24 cellular contexts compared by ENCODE assay signal in the genomic region with DNA sequence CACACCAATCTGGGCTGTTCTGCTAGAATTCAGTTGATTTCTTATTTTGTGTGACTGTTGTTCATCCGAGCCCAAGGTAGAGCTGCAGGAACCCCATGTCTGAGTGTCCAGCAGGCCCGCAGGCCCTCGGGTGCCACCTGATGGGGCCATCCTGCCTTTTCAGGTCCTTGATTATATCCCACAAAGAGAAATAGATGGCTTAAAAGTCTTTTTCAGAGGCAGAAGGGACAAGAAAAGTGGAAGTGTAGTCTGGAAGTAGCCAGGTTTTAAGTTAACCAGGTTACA.
"Had no signal": no experiment of that assay in that cellular context is flagged by ENCODE, and none has a peak within 500 bp of the region (broad histone marks: within the 10 kb centered on the region; RNA-seq: fewer than 3 reads in every experiment).

No MANE protein-coding gene starts in this region.

- H3K27ac ChIP-seq: Peyer's patch, RWPE1, SJCRH30 had no signal

- ATAC-seq: activated CD8-positive, alpha-beta memory T cell treated with anti-CD3 and anti-CD28 coated beads, Interleukin-2, amount 10 ng/mL, durations not matched to agents 7 days and 5 days; WTC11 had no signal

- H3K36me3 Mint-ChIP-seq: activated CD8-positive, alpha-beta memory T cell treated with anti-CD3 and anti-CD28 coated beads, Interleukin-2, amount 10 ng/mL, durations not matched to agents 7 days and 5 days; activated naive CD4-positive, alpha-beta T cell treated with anti-CD3 and anti-CD28 coated beads, Interleukin-2, amount 50 U/mL, for 24 hours; WTC11 had no signal

- DNase-seq: activated CD4-positive, alpha-beta T cell treated with anti-CD3 and anti-CD28 coated beads for 48 hours; activated CD4-positive, alpha-beta T cell treated with anti-CD3 and anti-CD28 coated beads, Interleukin-2, amount 50 U/mL, for 4 hours; activated CD4-positive, CD25-positive, alpha-beta regulatory T cell treated with anti-CD3 and anti-CD28 coated beads, Interleukin-2, amount 50 U/mL, for 72 hours; activated CD8-positive, alpha-beta memory T cell treated with anti-CD3 and anti-CD28 coated beads, Interleukin-2, amount 10 ng/mL, durations not matched to agents 7 days and 5 days; activated effector memory CD4-positive, alpha-beta T cell treated with Interleukin-2 at 50 U/mL for 16 hours; activated naive CD4-positive, alpha-beta T cell; activated T-cell treated with anti-CD3 and anti-CD28 coated beads, Interleukin-2, amount 50 U/mL, for 24 hours; MG63; NCI-H1105; NCI-H1436; NCI-H2029 treated with DMSO at 0.1 percent for 48 hours; NCI-H510A treated with DMSO at 0.1 percent for 48 hours; NK-92 treated with Interleukin-12 subunit alpha and Interleukin-12 subunit beta, amount 100 ng/mL, for 24 hours; OCI-M1; Right ventricle myocardium superior; SJCRH30; SK-N-SH; SW 1271 had no signal

- H3K9ac ChIP-seq: SK-N-SH had no signal

- H3K9me3 Mint-ChIP-seq: activated naive CD4-positive, alpha-beta T cell treated with anti-CD3 and anti-CD28 coated beads, Interleukin-2, amount 50 U/mL, for 24 hours; activated T-cell treated with anti-CD3 and anti-CD28 coated beads, Interleukin-2, amount 50 U/mL, for 24 hours; activated T-helper 1 cell treated with anti-CD3 and anti-CD28 coated beads, Interleukin-12 subunit alpha, Interleukin-12 subunit beta, Interleukin-2, Interleukin-4 antibody, amounts not matched to agents 30 ng/mL and 10 ng/mL and 1 ng/mL, durations not matched to agents 14 hours and 24 hours and 36 hours; T-helper 2 cell treated with Interferon-gamma antibody and Interleukin-4, amounts not matched to agents 5 μg/mL and 100 μg/mL, for 36 hours had no signal

- H3K27me3 ChIP-seq: MG63, Peyer's patch, SJCRH30 had no signal

- H3K9me3 ChIP-seq: MG63, Peyer's patch, SJCRH30, SK-N-SH had no signal

- H3K4me3 ChIP-seq: MG63, Peyer's patch, SJCRH30 had no signal

- H3K4me1 Mint-ChIP-seq: activated CD8-positive, alpha-beta memory T cell treated with anti-CD3 and anti-CD28 coated beads, Interleukin-2, amount 10 ng/mL, durations not matched to agents 7 days and 5 days; activated naive CD4-positive, alpha-beta T cell treated with anti-CD3 and anti-CD28 coated beads, Interleukin-2, amount 50 U/mL, for 24 hours had no signal

- H3K27ac Mint-ChIP-seq: activated CD8-positive, alpha-beta memory T cell treated with anti-CD3 and anti-CD28 coated beads, Interleukin-2, amount 10 ng/mL, durations not matched to agents 7 days and 5 days; activated naive CD4-positive, alpha-beta T cell treated with anti-CD3 and anti-CD28 coated beads, Interleukin-2, amount 50 U/mL, for 24 hours; activated T-cell treated with anti-CD3 and anti-CD28 coated beads, Interleukin-2, amount 50 U/mL, for 24 hours; activated T-helper 1 cell treated with anti-CD3 and anti-CD28 coated beads, Interleukin-12 subunit alpha, Interleukin-12 subunit beta, Interleukin-2, Interleukin-4 antibody, amounts not matched to agents 30 ng/mL and 10 ng/mL and 1 ng/mL, durations not matched to agents 14 hours and 24 hours and 36 hours; T-helper 2 cell treated with Interferon-gamma antibody and Interleukin-4, amounts not matched to agents 5 μg/mL and 100 μg/mL, for 36 hours had no signal

- H3K27me3 Mint-ChIP-seq: activated CD8-positive, alpha-beta memory T cell treated with anti-CD3 and anti-CD28 coated beads, Interleukin-2, amount 10 ng/mL, durations not matched to agents 7 days and 5 days; activated naive CD4-positive, alpha-beta T cell treated with anti-CD3 and anti-CD28 coated beads, Interleukin-2, amount 50 U/mL, for 24 hours had no signal

- H3K4me3 Mint-ChIP-seq: activated CD8-positive, alpha-beta memory T cell treated with anti-CD3 and anti-CD28 coated beads, Interleukin-2, amount 10 ng/mL, durations not matched to agents 7 days and 5 days; activated naive CD4-positive, alpha-beta T cell treated with anti-CD3 and anti-CD28 coated beads, Interleukin-2, amount 50 U/mL, for 24 hours; activated T-cell treated with anti-CD3 and anti-CD28 coated beads, Interleukin-2, amount 50 U/mL, for 24 hours; activated T-helper 1 cell treated with anti-CD3 and anti-CD28 coated beads, Interleukin-12 subunit alpha, Interleukin-12 subunit beta, Interleukin-2, Interleukin-4 antibody, amounts not matched to agents 30 ng/mL and 10 ng/mL and 1 ng/mL, durations not matched to agents 14 hours and 24 hours and 36 hours; T-helper 2 cell treated with Interferon-gamma antibody and Interleukin-4, amounts not matched to agents 5 μg/mL and 100 μg/mL, for 36 hours; WTC11 had no signal

- H3K4me2 ChIP-seq: SK-N-SH had no signal

- H3K4me1 ChIP-seq: SJCRH30 had no signal

- H3K36me3 ChIP-seq: MG63, Peyer's patch, SJCRH30 had no signal
